In genomic region chr13:79919109-79919508, GRCh38 we compare ENCODE assay signal across 24 cellular contexts.
DNase-seq lines count a peak whose midpoint lies in the region; ATAC-seq and TF ChIP-seq lines count a peak whose summit lies in the region.
"Had no signal": no experiment of that assay in that cellular context is flagged by ENCODE, and none has a peak within 500 bp of the region (broad histone marks: within the 10 kb centered on the region; RNA-seq: fewer than 3 reads in every experiment).

No MANE protein-coding gene starts in this region.

- H2BK15ac ChIP-seq in mesenchymal stem cell (ENCODE audit: low read depth, poor library complexity, severe bottlenecking) (no peak overlapping the region), neuronal stem cell (ENCODE audit: low read length) (no peak overlapping the region)

- H3K9ac ChIP-seq in SK-N-SH (no peak overlapping the region), Loucy (ENCODE audit: low read depth, low read length, poor library complexity, severe bottlenecking) (peak overlapping the region; percentile 3), mesenchymal stem cell (ENCODE audit: low read length) (no peak overlapping the region), neuronal stem cell (ENCODE audit: low read depth, low read length, poor library complexity) (no peak overlapping the region)

- H2BK12ac ChIP-seq in mesenchymal stem cell (ENCODE audit: low read length in 2 of 2) (no peak overlapping the region), neuronal stem cell (ENCODE audit: low read length) (no peak overlapping the region)

- TF ChIP-seq CTCF in SK-N-SH (IDR thresholded peaks at IDR 0.05) (no peak), Loucy (conservative IDR thresholded peaks at IDR 0.05; ENCODE audit: low read length) (no peak)

- H3K9me2 ChIP-seq in SK-N-SH (no peaks in the 10 kb centered on the region), Loucy (replicated peaks; ENCODE audit: low read depth, low read length) (no peaks in the 10 kb centered on the region)

- H2AFZ ChIP-seq in SK-N-SH (ENCODE audit: low read depth) (0 out of 2 replicates have a peak overlapping the region, but pooled peaks have one; percentile 11), Loucy (ENCODE audit: low read length) (no peak overlapping the region), mesenchymal stem cell (ENCODE audit: low read depth, low read length) (no peak overlapping the region), neuronal stem cell (ENCODE audit: low read length) (peak overlapping the region; percentile 48)

- CTCF ChIA-PET in SK-N-SH (lab: Yijun Ruan, JAX) = interaction anchor here (1.3 kb wide), 1 partner anchor 420 kb away, joined by 3 read pairs; no protein-coding TSS in a partner anchor

- TF ChIP-seq RAD21 in SK-N-SH (IDR thresholded peaks at IDR 0.05; ENCODE audit: low read length) = no peak

- POLR2A ChIA-PET in SK-N-SH (lab: Yijun Ruan, JAX) = no interaction called here

- no peak overlapping the region for H3K14ac ChIP-seq in mesenchymal stem cell (ENCODE audit: low read length in 2 of 2)
- H3K14ac ChIP-seq in neuronal stem cell (ENCODE audit: low read length) = no peak overlapping the region

- ATAC-seq in SK-N-SH treated with all-trans-retinoic acid at 6 μM for 48 hours (no peak), HG03025 (IDR thresholded peaks at IDR 0.05; ENCODE audit: low FRiP score, unreplicated experiment) (no peak), HG03571 (IDR thresholded peaks at IDR 0.05; ENCODE audit: unreplicated experiment) (no peak), HG03469 (IDR thresholded peaks at IDR 0.05; ENCODE audit: unreplicated experiment) (no peak)

- H2BK5ac ChIP-seq in mesenchymal stem cell (ENCODE audit: low read depth, low read length, poor library complexity, severe bottlenecking) (no peak overlapping the region), neuronal stem cell (ENCODE audit: low read length) (no peak overlapping the region)

- H3K79me1 ChIP-seq in mesenchymal stem cell (replicated peaks; ENCODE audit: low read length, poor library complexity, severe bottlenecking) (no peaks in the 10 kb centered on the region), neuronal stem cell (ENCODE audit: low read depth, low read length) (no peaks in the 10 kb centered on the region)

- H2AK5ac ChIP-seq in mesenchymal stem cell (ENCODE audit: low read length, severe bottlenecking) (peak overlapping the region; percentile 72), neuronal stem cell (ENCODE audit: low read depth, low read length) (no peak overlapping the region)

- H3K27me3 ChIP-seq in SK-N-SH (ENCODE audit: insufficient read depth) = no peaks in the 10 kb centered on the region
- no peaks in the 10 kb centered on the region for H3K27me3 ChIP-seq in Loucy (ENCODE audit: insufficient read depth, low read length, poor library complexity, severe bottlenecking)
- no peaks in the 10 kb centered on the region for H3K27me3 ChIP-seq in mesenchymal stem cell (ENCODE audit: control insufficient read depth in 1 of 2, insufficient read depth in 1 of 2, low read length in 2 of 2)
- H3K27me3 ChIP-seq in neuronal stem cell (ENCODE audit: control insufficient read depth in 3 of 3, insufficient read depth in 3 of 3, low read depth in 1 of 3, low read length in 3 of 3) = no peaks in the 10 kb centered on the region
- H3K27me3 ChIP-seq: SJSA1 had no signal

- DNase-seq in SK-N-SH (no peak), mesenchymal stem cell (no peak), neuronal stem cell (ENCODE audit: low spot score) (no peak)
- DNase-seq: C1 segment of cervical spinal cord; Calu3; CD8-positive, alpha-beta memory T cell; DMS153; GOT3; HCEC 1CT; Kasumi-1; MM.1S; NCI-H1048; NCI-H1417 treated with DMSO at 0.1 percent for 48 hours; NCI-H187; NCI-H2107; NCI-H510A; NK-92 treated with Interleukin-12 subunit alpha and Interleukin-12 subunit beta, amount 100 ng/mL, for 24 hours had no signal

- H4K91ac ChIP-seq in mesenchymal stem cell (ENCODE audit: low read length) = no peak overlapping the region
- no peak overlapping the region for H4K91ac ChIP-seq in neuronal stem cell (ENCODE audit: low read depth, low read length, poor library complexity)

- H3K36me3 ChIP-seq in SK-N-SH (replicated peaks in 1 of 2; ENCODE audit: control insufficient read depth in 1 of 2, insufficient read depth in 2 of 2, low read length in 1 of 2) (peaks cover 0 to 4% of the 10 kb centered on the region in 2 experiments), Loucy (ENCODE audit: insufficient read depth, low read length) (no peaks in the 10 kb centered on the region), mesenchymal stem cell (ENCODE audit: control insufficient read depth in 1 of 2, insufficient read depth in 2 of 2, low read depth in 1 of 2, low read length in 2 of 2) (no peaks in the 10 kb centered on the region), neuronal stem cell (replicated peaks in 1 of 2; ENCODE audit: control insufficient read depth in 2 of 2, insufficient read depth in 2 of 2, low read length in 2 of 2) (no peaks in the 10 kb centered on the region)
- H3K36me3 ChIP-seq: SJSA1 had no signal

- no peak overlapping the region for H3K23ac ChIP-seq in mesenchymal stem cell (ENCODE audit: low read length in 2 of 2)
- H3K23ac ChIP-seq in neuronal stem cell (ENCODE audit: low read depth, low read length, poor library complexity) = no peak overlapping the region

- no peak overlapping the region for H3K18ac ChIP-seq in mesenchymal stem cell (ENCODE audit: low read depth in 1 of 2, low read length in 2 of 2)
- H3K18ac ChIP-seq in neuronal stem cell (ENCODE audit: low read length) = no peak overlapping the region

- no peak overlapping the region for H3K4me3 ChIP-seq in SK-N-SH (ENCODE audit: low read depth in 2 of 2, low read length in 1 of 2)
- no peak overlapping the region for H3K4me3 ChIP-seq in Loucy (ENCODE audit: low read length, poor library complexity, severe bottlenecking)
- no peak overlapping the region for H3K4me3 ChIP-seq in mesenchymal stem cell (ENCODE audit: insufficient read depth in 1 of 2, low read depth in 1 of 2, low read length in 2 of 2)
- no peak overlapping the region for H3K4me3 ChIP-seq in neuronal stem cell (ENCODE audit: low read length in 2 of 2)
- H3K4me3 ChIP-seq: SJSA1 had no signal

- H4K8ac ChIP-seq in mesenchymal stem cell (ENCODE audit: low read length) = no peak overlapping the region
- no peak overlapping the region for H4K8ac ChIP-seq in neuronal stem cell (ENCODE audit: low read depth, low read length)

- H4K20me1 ChIP-seq in SK-N-SH (ENCODE audit: insufficient read depth) (no peaks in the 10 kb centered on the region), Loucy (ENCODE audit: insufficient read depth, low read length, poor library complexity, severe bottlenecking) (no peaks in the 10 kb centered on the region)

- 92% methylated on average over 2 of the region's 2 CpGs for WGBS in SK-N-SH (ENCODE audit: low lambda C conversion rate)
- WGBS in mesenchymal stem cell = no CpG with 5 or more reads among the region's 2 CpGs
- no CpG with 5 or more reads among the region's 2 CpGs for WGBS in neuronal stem cell (ENCODE audit: extremely low coverage in 2 of 2, insufficient read length in 2 of 2, insufficient replicate concordance in 1 of 2), 2 donors

- H3F3A ChIP-seq in SK-N-SH (replicated peaks; ENCODE audit: insufficient read depth) (no peaks in the 10 kb centered on the region), Loucy (ENCODE audit: low read depth) (no peaks in the 10 kb centered on the region)

- H3K4me2 ChIP-seq in SK-N-SH (no peak overlapping the region), Loucy (ENCODE audit: low read depth, low read length, poor library complexity, severe bottlenecking) (no peak overlapping the region), mesenchymal stem cell (ENCODE audit: low read length, poor library complexity, severe bottlenecking) (no peak overlapping the region), neuronal stem cell (ENCODE audit: insufficient read depth, low read length, poor library complexity, severe bottlenecking) (no peak overlapping the region)

- TF ChIP-seq EP300 in SK-N-SH (IDR thresholded peaks at IDR 0.05; ENCODE audit: borderline replicate concordance in 1 of 2, low read depth in 1 of 2, low read length in 1 of 2) = no peak

- H3K9me3 ChIP-seq in SK-N-SH (peaks cover 23% of the 10 kb centered on the region), Loucy (ENCODE audit: insufficient read depth, low read depth, low read length) (peaks cover 7% of the 10 kb centered on the region; the same call in 1 of the 2 replicates), mesenchymal stem cell (ENCODE audit: control insufficient read depth, low read length) (peaks cover 19% of the 10 kb centered on the region), neuronal stem cell (replicated peaks in 1 of 2; ENCODE audit: control insufficient read depth in 2 of 2, insufficient read depth in 1 of 2, low read depth in 1 of 2, low read length in 2 of 2) (peaks cover 0 to 8% of the 10 kb centered on the region in 2 donors)

- H3K79me2 ChIP-seq in SK-N-SH (ENCODE audit: insufficient read depth) = no peaks in the 10 kb centered on the region
- no peaks in the 10 kb centered on the region for H3K79me2 ChIP-seq in Loucy (ENCODE audit: insufficient read depth, low read length)

- no peak overlapping the region for H3K4ac ChIP-seq in mesenchymal stem cell (ENCODE audit: low read depth in 1 of 2, low read length in 2 of 2)
- H3K4ac ChIP-seq in neuronal stem cell (ENCODE audit: low read length) = no peak overlapping the region

- no peak overlapping the region for H2BK120ac ChIP-seq in mesenchymal stem cell (ENCODE audit: low read depth, low read length)
- no peak overlapping the region for H2BK120ac ChIP-seq in neuronal stem cell (ENCODE audit: low read depth, low read length)

- H3K27ac ChIP-seq in SK-N-SH (ENCODE audit: low read depth in 2 of 2, low read length in 1 of 2) = peak overlapping the region in 1 of 2 experiments; percentile 24; a peak in 2 of 4 replicates
- no peak overlapping the region for H3K27ac ChIP-seq in mesenchymal stem cell (ENCODE audit: low read length, poor library complexity, severe bottlenecking)
- H3K27ac ChIP-seq in neuronal stem cell (replicated peaks; ENCODE audit: low read length) = no peak overlapping the region
- H3K27ac ChIP-seq: 22Rv1, SJSA1 had no signal

- peaks cover 0 to 21% of the 10 kb centered on the region in 2 experiments; a peak in 2 of 4 replicates for H3K4me1 ChIP-seq in SK-N-SH (ENCODE audit: control insufficient read depth in 1 of 2, insufficient read depth in 2 of 2, low read depth in 1 of 2, low read length in 1 of 2)
- peaks cover 15% of the 10 kb centered on the region for H3K4me1 ChIP-seq in Loucy (ENCODE audit: insufficient read depth, low read length, poor library complexity, severe bottlenecking)
- peaks cover 2% of the 10 kb centered on the region for H3K4me1 ChIP-seq in mesenchymal stem cell (ENCODE audit: control insufficient read depth, insufficient read depth, low read depth, low read length)
- peaks cover 2% of the 10 kb centered on the region in 2 donors for H3K4me1 ChIP-seq in neuronal stem cell (ENCODE audit: control insufficient read depth in 2 of 2, insufficient read depth in 1 of 2, low read depth in 1 of 2, low read length in 2 of 2)
- H3K4me1 ChIP-seq: SJSA1 had no signal

TF ChIP-seq in SK-N-SH, 30 proteins besides CTCF, POLR2A, EP300 and RAD21 (continues in another document):
- TF ChIP-seq TEAD4 (IDR thresholded peaks at IDR 0.05; ENCODE audit: borderline replicate concordance, insufficient read depth) = no peak

TF ChIP-seq in SK-N-SH treated with all-trans-retinoic acid at 6 μM for 48 hours, 23 proteins besides CTCF, POLR2A, EP300 and RAD21:
- no peak for TF ChIP-seq GLIS3 (CRISPR knock-in tag; IDR thresholded peaks at IDR 0.05)
- TF ChIP-seq ZC3H10 (CRISPR knock-in tag; IDR thresholded peaks at IDR 0.05) = no peak

Comparison
In these comparisons a context has a peak if more than half of its experiments do, and no peak if none do; other contexts are left out.
1. H2AFZ ChIP-seq: peak in SK-N-SH (single experiment) and neuronal stem cell (single experiment); none in Loucy (single experiment) and mesenchymal stem cell (single experiment).